Comparison of ENCODE assay signal across 9 cellular contexts in the genomic region with DNA sequence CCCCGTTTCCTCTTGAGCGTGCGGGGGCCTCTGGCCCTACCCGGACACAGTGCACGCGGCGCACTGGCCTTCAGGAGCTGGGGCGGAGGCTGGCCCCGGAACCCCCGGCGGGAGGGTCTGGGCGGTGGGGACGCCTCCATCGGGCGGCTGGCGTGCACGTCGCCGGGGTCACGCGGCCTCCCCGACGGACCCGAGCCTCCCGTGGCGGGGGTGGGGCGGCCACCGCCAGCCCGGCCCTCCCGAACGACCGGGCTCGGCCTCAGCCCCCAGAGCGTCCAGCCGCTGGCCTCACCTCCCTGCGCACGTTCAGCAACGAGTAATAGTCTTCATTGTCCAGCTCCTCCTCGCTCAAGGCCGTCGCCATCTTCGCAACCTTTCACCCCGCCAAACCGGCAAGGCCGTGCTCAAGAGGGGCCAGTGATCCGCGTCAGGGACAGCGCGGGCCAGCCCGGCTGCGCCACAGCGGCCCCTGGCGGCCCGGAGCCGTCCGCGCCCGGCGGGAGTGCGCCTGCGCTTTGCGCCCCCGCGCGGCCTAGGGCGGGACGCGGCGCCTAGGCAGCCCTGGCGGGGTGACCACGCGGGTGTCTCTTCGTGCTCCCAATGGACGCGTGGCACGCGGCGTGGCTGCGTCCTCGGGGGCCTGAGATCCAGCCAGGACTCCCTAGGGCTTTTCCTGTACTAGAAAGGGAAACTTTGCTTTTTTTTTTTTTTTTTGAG. TPM values are rescaled to one million over a fixed set of nuclear protein-coding genes. Genes with fewer than 3 reads are reported as not detected.
DNase-seq lines count a peak whose midpoint lies in the region; ATAC-seq, FAIRE-seq and TF ChIP-seq lines count a peak whose summit lies in the region.
"Had no signal": no experiment of that assay in that cellular context is flagged by ENCODE, and none has a peak within 500 bp of the region (broad histone marks: within the 10 kb centered on the region; RNA-seq: fewer than 3 reads in every experiment).

A gene with protein sequence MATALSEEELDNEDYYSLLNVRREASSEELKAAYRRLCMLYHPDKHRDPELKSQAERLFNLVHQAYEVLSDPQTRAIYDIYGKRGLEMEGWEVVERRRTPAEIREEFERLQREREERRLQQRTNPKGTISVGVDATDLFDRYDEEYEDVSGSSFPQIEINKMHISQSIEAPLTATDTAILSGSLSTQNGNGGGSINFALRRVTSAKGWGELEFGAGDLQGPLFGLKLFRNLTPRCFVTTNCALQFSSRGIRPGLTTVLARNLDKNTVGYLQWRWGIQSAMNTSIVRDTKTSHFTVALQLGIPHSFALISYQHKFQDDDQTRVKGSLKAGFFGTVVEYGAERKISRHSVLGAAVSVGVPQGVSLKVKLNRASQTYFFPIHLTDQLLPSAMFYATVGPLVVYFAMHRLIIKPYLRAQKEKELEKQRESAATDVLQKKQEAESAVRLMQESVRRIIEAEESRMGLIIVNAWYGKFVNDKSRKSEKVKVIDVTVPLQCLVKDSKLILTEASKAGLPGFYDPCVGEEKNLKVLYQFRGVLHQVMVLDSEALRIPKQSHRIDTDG (minus strand): TSS at position 380 of the 717 bp plus-strand sequence. CDS start 16 bp downstream, at position 364.

- TF ChIP-seq CTCF in AG10803 (conservative IDR thresholded peaks at IDR 0.05; ENCODE audit: low read length) (peak; percentile 45), keratinocyte (optimal IDR thresholded peaks at IDR 0.05 in 1 of 3, IDR thresholded peaks at IDR 0.05 in 1 of 3, conservative IDR thresholded peaks at IDR 0.05 in 1 of 3; ENCODE audit: extremely low read depth in 1 of 3, insufficient read depth in 2 of 3, low read length in 3 of 3) (peak; percentile 70 to 100 (median 84))

- H3K27me3 Mint-ChIP-seq in central memory CD8-positive, alpha-beta T cell, result no peaks in the 10 kb centered on the region

- peak within 1 kb of the TSS; percentile 91 for H3K27ac Mint-ChIP-seq in central memory CD8-positive, alpha-beta T cell (ENCODE audit: low read depth)

- H4K20me1 ChIP-seq in keratinocyte (ENCODE audit: control insufficient read depth, extremely low read depth, insufficient read depth, low read length), result no peaks in the 10 kb centered on the region

- peaks cover 47% of the 10 kb centered on the region for H3K79me2 ChIP-seq in keratinocyte (ENCODE audit: control insufficient read depth, insufficient read depth, low read length)

- peaks cover 14% of the 10 kb centered on the region for H3K4me1 Mint-ChIP-seq in central memory CD8-positive, alpha-beta T cell

- FAIRE-seq in keratinocyte (lab: Jason Lieb, UNC), result peak; percentile 29
- FAIRE-seq: endometrium had no signal

- in situ Hi-C loops in GM18951 (cut with MboI; ENCODE audit: low sequenced_read_pairs, unreplicated experiment), result loop anchor here (25.0 kb wide), 1 partner anchor 511 kb away; no protein-coding TSS in a partner anchor

- H3K4me3 ChIP-seq in AG10803 (ENCODE audit: low read length) (peak within 1 kb of the TSS; percentile 96), keratinocyte (ENCODE audit: control insufficient read depth in 2 of 3, extremely low read depth in 1 of 3, insufficient read depth in 2 of 3, low read depth in 1 of 3, low read length in 3 of 3) (peak within 1 kb of the TSS; percentile 76 to 98 (median 87))

- H3K9me3 Mint-ChIP-seq in central memory CD8-positive, alpha-beta T cell, result no peaks in the 10 kb centered on the region

- H3K9me1 ChIP-seq in keratinocyte (ENCODE audit: control insufficient read depth, extremely low read depth, insufficient read depth, low read length), result no peaks in the 10 kb centered on the region

- DNase-seq in AG10803 (ENCODE audit: low read depth) (peak; percentile 88), NCI-H345 (lab: John Stamatoyannopoulos, UW) (peak; percentile 89), keratinocyte (ENCODE audit: low read depth, low spot score) (peak; percentile 42)
- DNase-seq in central memory CD8-positive, alpha-beta T cell (ENCODE audit: low spot score in 2 of 2), result peak; percentile 89 to 92
- peak; percentile 86 to 90 for DNase-seq in stimulated activated CD4-positive, alpha-beta T cell treated with anti-CD3 and anti-CD28 coated beads, Interleukin-15, amount 100 ng/mL, for 1 hour (ENCODE audit: low read depth in 1 of 2, low spot score in 1 of 2)

- ATAC-seq in HG03175 (IDR thresholded peaks at IDR 0.05; ENCODE audit: unreplicated experiment), result peak; percentile 87
- peak; percentile 95 to 96 for ATAC-seq in activated CD4-positive, CD25-positive, alpha-beta regulatory T cell treated with anti-CD3 and anti-CD28 coated beads, Interleukin-2, amount 50 U/mL, for 24 hours
- ATAC-seq in central memory CD8-positive, alpha-beta T cell (replicated peaks; ENCODE audit: extremely low read depth, poor library complexity, severe bottlenecking), result peak; percentile 96

- no peaks in the 10 kb centered on the region for H3K36me3 ChIP-seq in keratinocyte (ENCODE audit: control insufficient read depth in 2 of 2, extremely low read depth in 1 of 2, insufficient read depth in 2 of 2, low read length in 2 of 2)

- peak; percentile 52 for TF ChIP-seq POLR2A in GM18951 (IDR thresholded peaks at IDR 0.05; ENCODE audit: extremely low read depth, insufficient read depth, insufficient read length)

- H3K27me3 ChIP-seq in keratinocyte (ENCODE audit: control insufficient read depth, extremely low read depth, insufficient read depth, low read length), result no peaks in the 10 kb centered on the region

- H3K9ac ChIP-seq in keratinocyte (ENCODE audit: control insufficient read depth, extremely low read depth, insufficient read depth, low read length), result peak within 1 kb of the TSS; percentile 98

- peak within 1 kb of the TSS; percentile 75 for H3K4me2 ChIP-seq in keratinocyte (ENCODE audit: control insufficient read depth, extremely low read depth, insufficient read depth, low read depth, low read length)

- dilution Hi-C loops in keratinocyte (cut with MboI; ENCODE audit: extremely low pct_ligation_motif_present, low sequenced_read_pairs), result no loop called here

- peak within 1 kb of the TSS; percentile 92 for H2AFZ ChIP-seq in keratinocyte (ENCODE audit: control insufficient read depth, low read length)

- H3K4me1 ChIP-seq in keratinocyte (ENCODE audit: control insufficient read depth, extremely low read depth, insufficient read depth, low read length), result peaks cover 10% of the 10 kb centered on the region

- peaks cover 10% of the 10 kb centered on the region for H3K36me3 Mint-ChIP-seq in central memory CD8-positive, alpha-beta T cell (ENCODE audit: insufficient read depth)

- H3K27ac ChIP-seq in keratinocyte (ENCODE audit: control insufficient read depth, insufficient read depth, low read length), result peak within 1 kb of the TSS; percentile 85

- H3K9me3 ChIP-seq in keratinocyte (ENCODE audit: control insufficient read depth, low read depth, low read length), result no peaks in the 10 kb centered on the region

- H3K4me3 Mint-ChIP-seq in central memory CD8-positive, alpha-beta T cell, result peak within 1 kb of the TSS; percentile 86

RNA-seq across cellular contexts. Expression of the gene that starts here (rescaled TPM):
- polyA plus RNA-seq in keratinocyte, result 20.5 to 53.1 TPM (median 40.8 TPM) in 3 replicates
- polyA plus RNA-seq in keratinocyte (2011; ENCODE audit: low read depth), result 26.8 TPM
- polyA plus RNA-seq in keratinocyte (2011; cell fraction: cytosol; rRNA removed), result 42.3 and 46.1 TPM in 2 replicates
- 78.9 and 81.3 TPM in 2 replicates for polyA plus RNA-seq in keratinocyte (2011; cell fraction: nucleus; rRNA removed)
- 30.5 and 67.7 TPM in 2 replicates for polyA plus RNA-seq in keratinocyte (2012; ENCODE audit: low replicate concordance)
- 31.3 to 52.4 TPM (median 45.4 TPM) in 3 replicates for polyA minus RNA-seq in keratinocyte
- polyA minus RNA-seq in keratinocyte (2011; cell fraction: cytosol; rRNA and poly(A)+ RNA removed), result 27.6 TPM
- 21.9 and 36.2 TPM in 2 replicates for polyA minus RNA-seq in keratinocyte (2011; cell fraction: nucleus; rRNA and poly(A)+ RNA removed)

Comparison
In these comparisons a context has a peak if more than half of its experiments do, and no peak if none do; other contexts are left out.
1. Peak in every context shown above with its lines: DNase-seq, ATAC-seq, H3K4me3 ChIP-seq and H3K27ac ChIP-seq.